In genomic region chr1:6035719-6036118, GRCh38 we compare ENCODE assay signal across 12 cellular contexts. TPM values are rescaled to one million over a fixed set of nuclear protein-coding genes. Genes with fewer than 3 reads are reported as not detected.
A peak's percentile ranks its signal among the peaks of the same experiment; 100 is the strongest.
DNase-seq lines count a peak whose midpoint lies in the region; ATAC-seq and TF ChIP-seq lines count a peak whose summit lies in the region.
"Had no signal": no experiment of that assay in that cellular context is flagged by ENCODE, and none has a peak within 500 bp of the region (broad histone marks: within the 10 kb centered on the region; RNA-seq: fewer than 3 reads in every experiment).

No MANE protein-coding gene starts in this region.

- intact Hi-C loops in tibial artery (cut with DNase I; ENCODE audit: low total_unique reads) = no loop called here
- intact Hi-C loops in testis (cut with DNase I; ENCODE audit: low total_unique reads) = no loop called here

- H3K4me3 ChIP-seq in Loucy (ENCODE audit: low read length, poor library complexity, severe bottlenecking) = no peak overlapping the region
- H3K4me3 ChIP-seq in tibial artery = no peak overlapping the region
- H3K4me3 ChIP-seq in testis = no peak overlapping the region

- peaks cover 85% of the 10 kb centered on the region for H3K4me1 ChIP-seq in Loucy (ENCODE audit: insufficient read depth, low read length, poor library complexity, severe bottlenecking)
- peaks cover 0 to 9% (median 2%) of the 10 kb centered on the region in 4 donors for H3K4me1 ChIP-seq in tibial artery
- peaks cover 9% of the 10 kb centered on the region for H3K4me1 ChIP-seq in testis

- no peak for DNase-seq in activated naive CD4-positive, alpha-beta T cell treated with anti-CD3 and anti-CD28 coated beads, Interleukin-2, amount 50 U/mL, for 16 hours
- no peak for DNase-seq in chondrocyte (ENCODE audit: low spot score)
- no peak for DNase-seq in stimulated activated naive CD8-positive, alpha-beta T cell treated with anti-CD3 and anti-CD28 coated beads, Interleukin-15, amount 100 ng/mL, for 72 hours
- DNase-seq in tibial artery = no peak
- DNase-seq in testis = no peak
- DNase-seq: activated CD4-positive, alpha-beta T cell treated with anti-CD3 and anti-CD28 coated beads, Interleukin-2, amount 50 U/mL, for 4 hours; H9; NCI-H510A treated with DMSO at 0.1 percent for 48 hours; trophoblast cell had no signal

- H2AFZ ChIP-seq in Loucy (ENCODE audit: low read length) = no peak overlapping the region

- H3K4me1 Mint-ChIP-seq in activated naive CD4-positive, alpha-beta T cell treated with anti-CD3 and anti-CD28 coated beads, Interleukin-2, amount 50 U/mL, for 24 hours = peaks cover 59% of the 10 kb centered on the region
- peaks cover 8% of the 10 kb centered on the region for H3K4me1 Mint-ChIP-seq in chondrocyte (ENCODE audit: low read depth)
- peaks cover 83% of the 10 kb centered on the region for H3K4me1 Mint-ChIP-seq in stimulated activated naive CD8-positive, alpha-beta T cell treated with anti-CD3 and anti-CD28 coated beads, Interleukin-15, amount 100 ng/mL, for 72 hours

- no peak overlapping the region for H3K27ac ChIP-seq in tibial artery
- H3K27ac ChIP-seq in testis = no peak overlapping the region

- TF ChIP-seq CTCF in Loucy (conservative IDR thresholded peaks at IDR 0.05; ENCODE audit: low read length) = peak; percentile 46
- peak; percentile 19 for TF ChIP-seq CTCF in chondrocyte (IDR thresholded peaks at IDR 0.05)
- no peak for TF ChIP-seq CTCF in tibial artery (IDR thresholded peaks at IDR 0.05)
- no peak for TF ChIP-seq CTCF in testis (IDR thresholded peaks at IDR 0.05)

- H3K9ac ChIP-seq in Loucy (ENCODE audit: low read depth, low read length, poor library complexity, severe bottlenecking) = no peak overlapping the region

- TF ChIP-seq POLR2A in testis (IDR thresholded peaks at IDR 0.05) = no peak

- H3K36me3 ChIP-seq in Loucy (ENCODE audit: insufficient read depth, low read length) (peaks cover 37% of the 10 kb centered on the region; the same call in 1 of the 2 replicates), tibial artery (no peaks in the 10 kb centered on the region), testis (ENCODE audit: low read depth, missing control alignments) (no peaks in the 10 kb centered on the region)

- no peaks in the 10 kb centered on the region for H3K27me3 Mint-ChIP-seq in activated naive CD4-positive, alpha-beta T cell treated with anti-CD3 and anti-CD28 coated beads, Interleukin-2, amount 50 U/mL, for 24 hours
- peaks cover 35% of the 10 kb centered on the region for H3K27me3 Mint-ChIP-seq in chondrocyte (ENCODE audit: low read depth)
- no peaks in the 10 kb centered on the region for H3K27me3 Mint-ChIP-seq in stimulated activated naive CD8-positive, alpha-beta T cell treated with anti-CD3 and anti-CD28 coated beads, Interleukin-15, amount 100 ng/mL, for 72 hours

- no peaks in the 10 kb centered on the region for H3K9me2 ChIP-seq in Loucy (replicated peaks; ENCODE audit: low read depth, low read length)

- H3K9me3 ChIP-seq in Loucy (ENCODE audit: insufficient read depth, low read depth, low read length) (no peaks in the 10 kb centered on the region), tibial artery (no peaks in the 10 kb centered on the region), testis (no peaks in the 10 kb centered on the region)

- peaks cover 9% of the 10 kb centered on the region for H3F3A ChIP-seq in Loucy (ENCODE audit: low read depth)

- H3K79me2 ChIP-seq in Loucy (ENCODE audit: insufficient read depth, low read length) = peaks cover 98% of the 10 kb centered on the region

- whole genome bisulfite sequencing in testis, 2 donors = 78% methylated on average over 12 of the region's 12 CpGs

- H3K27me3 ChIP-seq in Loucy (ENCODE audit: insufficient read depth, low read length, poor library complexity, severe bottlenecking) (no peaks in the 10 kb centered on the region), tibial artery (peaks cover 0 to 22% of the 10 kb centered on the region in 2 donors), testis (no peaks in the 10 kb centered on the region)

- peaks cover 96% of the 10 kb centered on the region for H4K20me1 ChIP-seq in Loucy (ENCODE audit: insufficient read depth, low read length, poor library complexity, severe bottlenecking)

- H3K9me3 Mint-ChIP-seq in activated naive CD4-positive, alpha-beta T cell treated with anti-CD3 and anti-CD28 coated beads, Interleukin-2, amount 50 U/mL, for 24 hours = no peaks in the 10 kb centered on the region
- H3K9me3 Mint-ChIP-seq in chondrocyte (ENCODE audit: low read depth) = no peaks in the 10 kb centered on the region
- no peaks in the 10 kb centered on the region for H3K9me3 Mint-ChIP-seq in stimulated activated naive CD8-positive, alpha-beta T cell treated with anti-CD3 and anti-CD28 coated beads, Interleukin-15, amount 100 ng/mL, for 72 hours
- H3K9me3 Mint-ChIP-seq: H9 had no signal

- H3K4me3 Mint-ChIP-seq in activated naive CD4-positive, alpha-beta T cell treated with anti-CD3 and anti-CD28 coated beads, Interleukin-2, amount 50 U/mL, for 24 hours = no peak overlapping the region
- no peak overlapping the region for H3K4me3 Mint-ChIP-seq in chondrocyte (ENCODE audit: unreplicated experiment)
- H3K4me3 Mint-ChIP-seq in stimulated activated naive CD8-positive, alpha-beta T cell treated with anti-CD3 and anti-CD28 coated beads, Interleukin-15, amount 100 ng/mL, for 72 hours = peak overlapping the region in 1 of 2 donors; percentile 31
- H3K4me3 Mint-ChIP-seq: H9 had no signal

- ATAC-seq in stimulated activated naive CD8-positive, alpha-beta T cell treated with anti-CD3 and anti-CD28 coated beads, Interleukin-15, amount 100 ng/mL, for 72 hours = no peak
- no peak for ATAC-seq in GM21447 (IDR thresholded peaks at IDR 0.05; ENCODE audit: unreplicated experiment)

- H3K27ac Mint-ChIP-seq in activated naive CD4-positive, alpha-beta T cell treated with anti-CD3 and anti-CD28 coated beads, Interleukin-2, amount 50 U/mL, for 24 hours = peak overlapping the region; percentile 76
- no peak overlapping the region for H3K27ac Mint-ChIP-seq in chondrocyte (ENCODE audit: unreplicated experiment)
- peak overlapping the region; percentile 9 to 84 for H3K27ac Mint-ChIP-seq in stimulated activated naive CD8-positive, alpha-beta T cell treated with anti-CD3 and anti-CD28 coated beads, Interleukin-15, amount 100 ng/mL, for 72 hours

- peaks cover 2% of the 10 kb centered on the region for H3K36me3 Mint-ChIP-seq in activated naive CD4-positive, alpha-beta T cell treated with anti-CD3 and anti-CD28 coated beads, Interleukin-2, amount 50 U/mL, for 24 hours
- H3K36me3 Mint-ChIP-seq in chondrocyte (ENCODE audit: low read depth) = no peaks in the 10 kb centered on the region

- peak overlapping the region; percentile 29 for H3K4me2 ChIP-seq in Loucy (ENCODE audit: low read depth, low read length, poor library complexity, severe bottlenecking)

RNA-seq across cellular contexts. Expression of gene KCNAB2, which starts 10.0 kb away (rescaled TPM):
- total RNA-seq in chondrocyte (4.2 to 7.3 TPM (median 5.2 TPM) in 3 replicates), testis (1 to 10 TPM; 9.0 to 9.3 TPM)
- 9.8 TPM for polyA plus RNA-seq in testis (ENCODE audit: insufficient read depth, low read depth, low replicate concordance)

RNA-seq across cellular contexts. Expression of gene NPHP4, which starts 43.5 kb away (rescaled TPM):
- total RNA-seq in chondrocyte (7.6 to 11.9 TPM (median 8.7 TPM) in 3 replicates), testis (10 to 100 TPM; 49.4 to 65.9 TPM)
- polyA plus RNA-seq in testis (ENCODE audit: insufficient read depth, low read depth, low replicate concordance) = 26.3 TPM

Comparison
In these comparisons a context has a peak if more than half of its experiments do, and no peak if none do; other contexts are left out.
1. CTCF ChIP-seq: peak in Loucy (single experiment) and chondrocyte (single experiment); none in tibial artery (0 of 2) and testis (0 of 3).